In genomic region chr3:48662753-48663488, GRCh38 we compare ENCODE assay signal across 8 cellular contexts. TPM values are rescaled to one million over a fixed set of nuclear protein-coding genes. Genes with fewer than 3 reads are reported as not detected.
A peak's percentile ranks its signal among the peaks of the same experiment; 100 is the strongest.
DNase-seq lines count a peak whose midpoint lies in the region; ATAC-seq and TF ChIP-seq lines count a peak whose summit lies in the region.

A gene with protein sequence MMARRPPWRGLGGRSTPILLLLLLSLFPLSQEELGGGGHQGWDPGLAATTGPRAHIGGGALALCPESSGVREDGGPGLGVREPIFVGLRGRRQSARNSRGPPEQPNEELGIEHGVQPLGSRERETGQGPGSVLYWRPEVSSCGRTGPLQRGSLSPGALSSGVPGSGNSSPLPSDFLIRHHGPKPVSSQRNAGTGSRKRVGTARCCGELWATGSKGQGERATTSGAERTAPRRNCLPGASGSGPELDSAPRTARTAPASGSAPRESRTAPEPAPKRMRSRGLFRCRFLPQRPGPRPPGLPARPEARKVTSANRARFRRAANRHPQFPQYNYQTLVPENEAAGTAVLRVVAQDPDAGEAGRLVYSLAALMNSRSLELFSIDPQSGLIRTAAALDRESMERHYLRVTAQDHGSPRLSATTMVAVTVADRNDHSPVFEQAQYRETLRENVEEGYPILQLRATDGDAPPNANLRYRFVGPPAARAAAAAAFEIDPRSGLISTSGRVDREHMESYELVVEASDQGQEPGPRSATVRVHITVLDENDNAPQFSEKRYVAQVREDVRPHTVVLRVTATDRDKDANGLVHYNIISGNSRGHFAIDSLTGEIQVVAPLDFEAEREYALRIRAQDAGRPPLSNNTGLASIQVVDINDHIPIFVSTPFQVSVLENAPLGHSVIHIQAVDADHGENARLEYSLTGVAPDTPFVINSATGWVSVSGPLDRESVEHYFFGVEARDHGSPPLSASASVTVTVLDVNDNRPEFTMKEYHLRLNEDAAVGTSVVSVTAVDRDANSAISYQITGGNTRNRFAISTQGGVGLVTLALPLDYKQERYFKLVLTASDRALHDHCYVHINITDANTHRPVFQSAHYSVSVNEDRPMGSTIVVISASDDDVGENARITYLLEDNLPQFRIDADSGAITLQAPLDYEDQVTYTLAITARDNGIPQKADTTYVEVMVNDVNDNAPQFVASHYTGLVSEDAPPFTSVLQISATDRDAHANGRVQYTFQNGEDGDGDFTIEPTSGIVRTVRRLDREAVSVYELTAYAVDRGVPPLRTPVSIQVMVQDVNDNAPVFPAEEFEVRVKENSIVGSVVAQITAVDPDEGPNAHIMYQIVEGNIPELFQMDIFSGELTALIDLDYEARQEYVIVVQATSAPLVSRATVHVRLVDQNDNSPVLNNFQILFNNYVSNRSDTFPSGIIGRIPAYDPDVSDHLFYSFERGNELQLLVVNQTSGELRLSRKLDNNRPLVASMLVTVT (N-terminal part only) (minus strand): TSS chr3:48662886. CDS start chr3:48662634, 252 bp downstream.

- in situ Hi-C loops in GM13977 (cut with MboI; ENCODE audit: low pct_unique_long_range_greater_than_20kb, low sequenced_read_pairs, unreplicated experiment) = no loop called here

- intact Hi-C loops in left colon (cut with DNase I, micrococcal nuclease) = no loop called here

- H3K4me3 ChIP-seq in WI38 (ENCODE audit: low read depth, low read length) = peak within 1 kb of the TSS; percentile 65

- TF ChIP-seq CTCF in GM13977 (IDR thresholded peaks at IDR 0.05; ENCODE audit: extremely low read depth, insufficient read depth, missing control alignments) (no peak), WI38 (IDR thresholded peaks at IDR 0.05; ENCODE audit: low read depth, low read length) (no peak)

- peak; percentile 52 for ATAC-seq in left colon
- ATAC-seq in HG02571 (IDR thresholded peaks at IDR 0.05; ENCODE audit: unreplicated experiment) = no peak

- DNase-seq in GM13977 (ENCODE audit: low spot score) (peak; percentile 73), NCI-H2029 treated with DMSO at 0.1 percent for 48 hours (lab: John Stamatoyannopoulos, UW) (peak; percentile 35), dedifferentiated amniotic fluid mesenchymal stem cell (ENCODE audit: extremely low spot score) (peak; percentile 52), left colon (peak; percentile 68 to 74), OCI-M2 (lab: John Stamatoyannopoulos, UW; ENCODE audit: unreplicated experiment) (no peak)
- peak; percentile 75 for DNase-seq in stimulated activated CD4-positive, alpha-beta T cell treated with anti-CD3 and anti-CD28 coated beads, Interleukin-15, amount 100 ng/mL, for 24 hours

RNA-seq across cellular contexts. Expression of the gene that starts here (rescaled TPM):
- 1 to 10 TPM; 1.4 to 2.4 TPM for total RNA-seq in left colon
